In the genomic region with DNA sequence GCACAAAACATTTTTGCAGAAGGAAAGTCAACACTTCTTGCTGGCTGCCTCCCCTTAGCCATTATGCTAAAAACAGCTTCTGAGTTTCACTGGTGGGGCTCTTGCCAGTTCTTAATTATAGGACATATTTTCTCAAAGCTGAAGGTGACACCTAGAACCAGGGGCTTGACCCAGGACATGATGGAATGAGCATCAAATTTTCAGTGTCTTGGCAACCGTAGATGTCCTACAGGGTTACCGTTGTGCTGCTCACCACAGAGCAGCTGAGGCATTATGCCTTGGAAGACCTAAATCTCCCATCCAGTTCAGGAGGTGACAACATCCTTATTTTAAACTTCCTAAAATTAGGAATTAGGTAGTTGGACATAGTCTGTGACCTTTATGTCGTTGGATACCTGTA, we compare ENCODE assay signal across 14 cellular contexts. TPM values are rescaled to one million over a fixed set of nuclear protein-coding genes. Genes with fewer than 3 reads are reported as not detected.
DNase-seq lines count a peak whose midpoint lies in the region; ATAC-seq lines count a peak whose summit lies in the region.
"Had no signal": no experiment of that assay in that cellular context is flagged by ENCODE, and none has a peak within 500 bp of the region (broad histone marks: within the 10 kb centered on the region; RNA-seq: fewer than 3 reads in every experiment).

No MANE protein-coding gene starts in this region.

- no peak for ATAC-seq in naive B cell (ENCODE audit: low read depth in 2 of 2)
- no peak for ATAC-seq in GM21717 (IDR thresholded peaks at IDR 0.05; ENCODE audit: unreplicated experiment)
- no peak for ATAC-seq in HG03565 (IDR thresholded peaks at IDR 0.05; ENCODE audit: unreplicated experiment)

- H3K9me3 Mint-ChIP-seq in activated naive CD8-positive, alpha-beta T cell treated with anti-CD3 and anti-CD28 coated beads for 36 hours = no peaks in the 10 kb centered on the region
- H3K9me3 Mint-ChIP-seq in naive B cell = no peaks in the 10 kb centered on the region

- H3K4me1 ChIP-seq in BLaER1 treated with 17β-estradiol and CSF1 and Interleukin-3, amounts not matched to agents 10 nM and 100 nM = peaks cover 19 to 44% (median 25%) of the 10 kb centered on the region in 10 experiments
- H3K4me1 ChIP-seq in Karpas-422 (ENCODE audit: low read length) = peaks cover 45% of the 10 kb centered on the region
- H3K4me1 ChIP-seq: SJCRH30 had no signal

- peaks cover 5% of the 10 kb centered on the region for H3K36me3 Mint-ChIP-seq in activated naive CD8-positive, alpha-beta T cell treated with anti-CD3 and anti-CD28 coated beads for 36 hours
- no peaks in the 10 kb centered on the region for H3K36me3 Mint-ChIP-seq in naive B cell

- peak overlapping the region in 10 of 11 experiments; percentile 59 to 82 (median 72); a peak in 20 of 22 replicates for H3K27ac ChIP-seq in BLaER1 treated with 17β-estradiol and CSF1 and Interleukin-3, amounts not matched to agents 10 nM and 100 nM
- H3K27ac ChIP-seq in Karpas-422 (ENCODE audit: low read length) = peak overlapping the region; percentile 84
- H3K27ac ChIP-seq: SJCRH30 had no signal

- no peaks in the 10 kb centered on the region for H3K79me2 ChIP-seq in Karpas-422 (ENCODE audit: low read length)

- H3K36me3 ChIP-seq in BLaER1 treated with 17β-estradiol and CSF1 and Interleukin-3, amounts not matched to agents 10 nM and 100 nM = no peaks in the 10 kb centered on the region
- H3K36me3 ChIP-seq in Karpas-422 (ENCODE audit: insufficient read depth, low read length) = no peaks in the 10 kb centered on the region
- H3K36me3 ChIP-seq: SJCRH30 had no signal

- peak overlapping the region; percentile 64 to 97 (median 75) for H3K4me2 ChIP-seq in BLaER1 treated with 17β-estradiol and CSF1 and Interleukin-3, amounts not matched to agents 10 nM and 100 nM
- H3K4me2 ChIP-seq in Karpas-422 (ENCODE audit: low read depth, low read length, poor library complexity, severe bottlenecking) = peak overlapping the region; percentile 88

- H3K4me1 Mint-ChIP-seq in activated naive CD8-positive, alpha-beta T cell treated with anti-CD3 and anti-CD28 coated beads for 36 hours = peaks cover 43% of the 10 kb centered on the region
- peaks cover 19 to 62% (median 27%) of the 10 kb centered on the region in 3 donors for H3K4me1 Mint-ChIP-seq in naive B cell

- DNase-seq in Karpas-422 (peak; percentile 53), naive B cell (no peak), NCI-H69 (lab: John Stamatoyannopoulos, UW) (no peak)
- no peak for DNase-seq in activated naive CD8-positive, alpha-beta T cell treated with anti-CD3 and anti-CD28 coated beads for 36 hours
- no peak for DNase-seq in central memory CD4-positive, alpha-beta T cell
- DNase-seq: NCI-H1436, NCI-H774, SJCRH30 had no signal

- peak overlapping the region; percentile 43 to 75 (median 62); a peak in 17 of 22 replicates for H3K9ac ChIP-seq in BLaER1 treated with 17β-estradiol and CSF1 and Interleukin-3, amounts not matched to agents 10 nM and 100 nM
- peak overlapping the region; percentile 74 for H3K9ac ChIP-seq in Karpas-422 (ENCODE audit: low read length)

- H2AFZ ChIP-seq in Karpas-422 (ENCODE audit: low read length) = peak overlapping the region; percentile 64

- H4K20me1 ChIP-seq in BLaER1 treated with 17β-estradiol and CSF1 and Interleukin-3, amounts not matched to agents 10 nM and 100 nM = no peaks in the 10 kb centered on the region
- no peaks in the 10 kb centered on the region for H4K20me1 ChIP-seq in Karpas-422 (ENCODE audit: insufficient read depth, low read depth, low read length)

- no peaks in the 10 kb centered on the region for H3K9me3 ChIP-seq in BLaER1 treated with 17β-estradiol and CSF1 and Interleukin-3, amounts not matched to agents 10 nM and 100 nM (replicated peaks in 1 of 11)
- H3K9me3 ChIP-seq in Karpas-422 (ENCODE audit: low read length) = no peaks in the 10 kb centered on the region
- H3K9me3 ChIP-seq: esophagus muscularis mucosa, SJCRH30 had no signal

- H3K27me3 Mint-ChIP-seq in activated naive CD8-positive, alpha-beta T cell treated with anti-CD3 and anti-CD28 coated beads for 36 hours = no peaks in the 10 kb centered on the region
- no peaks in the 10 kb centered on the region for H3K27me3 Mint-ChIP-seq in naive B cell
- H3K27me3 Mint-ChIP-seq: progenitor cell of endocrine pancreas had no signal

- no peaks in the 10 kb centered on the region for H3K27me3 ChIP-seq in BLaER1 treated with 17β-estradiol and CSF1 and Interleukin-3, amounts not matched to agents 10 nM and 100 nM
- no peaks in the 10 kb centered on the region for H3K27me3 ChIP-seq in Karpas-422 (ENCODE audit: low read length)
- H3K27me3 ChIP-seq: esophagus muscularis mucosa, SJCRH30 had no signal

- H3K4me3 Mint-ChIP-seq in activated naive CD8-positive, alpha-beta T cell treated with anti-CD3 and anti-CD28 coated beads for 36 hours = peak overlapping the region; percentile 99
- H3K4me3 Mint-ChIP-seq in naive B cell = peak overlapping the region in 7 of 8 donors; percentile 84 to 96 (median 95)

- peak overlapping the region; percentile 100 for H3K27ac Mint-ChIP-seq in activated naive CD8-positive, alpha-beta T cell treated with anti-CD3 and anti-CD28 coated beads for 36 hours
- H3K27ac Mint-ChIP-seq in naive B cell = peak overlapping the region in 5 of 6 donors; percentile 93 to 99 (median 97)
- H3K27ac Mint-ChIP-seq: progenitor cell of endocrine pancreas had no signal

- H3K4me3 ChIP-seq in BLaER1 treated with 17β-estradiol and CSF1 and Interleukin-3, amounts not matched to agents 10 nM and 100 nM = peak overlapping the region in 8 of 10 experiments; percentile 47 to 59 (median 54); a peak in 11 of 20 replicates
- peak overlapping the region; percentile 67 for H3K4me3 ChIP-seq in Karpas-422 (ENCODE audit: low read length)
- H3K4me3 ChIP-seq: lung, SJCRH30 had no signal

- no peaks in the 10 kb centered on the region for H3K9me2 ChIP-seq in Karpas-422 (replicated peaks; ENCODE audit: insufficient read depth, low read length)

RNA-seq across cellular contexts. Expression of a gene that starts 46.7 kb away (rescaled TPM):
- total RNA-seq in Karpas-422 (2014; rRNA removed; shearing (Covaris generic); ENCODE audit: low replicate concordance) = 12.9 and 13.0 TPM in 2 replicates
- total RNA-seq in activated naive CD8-positive, alpha-beta T cell treated with anti-CD3 and anti-CD28 coated beads for 36 hours = 10 to 100 TPM; 23.2 to 24.2 TPM
- 10 to 100 TPM; 24.8 to 43.0 (median 34.8) TPM for polyA plus RNA-seq in naive B cell (ENCODE audit: low read depth in 6 of 6)
